In the genomic region with DNA sequence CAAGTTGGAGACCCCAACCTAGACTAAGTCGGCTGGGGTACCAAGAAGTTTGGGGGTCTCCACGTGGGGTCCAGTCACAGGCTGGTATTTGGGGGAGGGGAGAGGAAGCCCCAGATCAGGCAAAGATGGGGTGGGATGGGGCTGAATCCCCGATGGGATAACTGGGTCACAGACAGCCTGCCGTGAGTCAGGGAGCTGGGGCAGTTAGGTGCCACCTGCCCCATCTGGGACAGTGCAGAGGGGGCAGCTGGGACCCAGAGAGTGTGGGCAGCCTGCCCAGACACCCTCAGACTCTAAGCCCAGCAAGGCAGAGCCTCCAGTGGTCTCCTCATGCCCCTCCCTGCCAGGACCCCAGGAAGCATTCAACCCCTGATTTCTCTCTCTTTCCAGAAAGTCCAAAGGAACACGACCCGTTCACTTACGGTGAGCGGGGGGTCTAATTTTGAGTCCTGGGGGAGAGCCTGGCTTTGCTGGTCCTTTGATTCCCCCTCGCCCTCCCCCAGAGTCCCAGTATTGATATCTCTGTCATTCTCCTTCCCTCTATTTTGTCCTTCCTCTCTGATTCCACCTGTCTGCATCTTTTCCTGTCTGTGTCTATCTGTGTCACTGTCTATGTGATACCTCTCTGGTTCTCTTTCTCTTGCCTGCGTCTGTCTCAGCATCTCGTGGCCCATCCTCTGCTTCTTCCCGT, we compare ENCODE assay signal across 9 cellular contexts. TPM values are rescaled to one million over a fixed set of nuclear protein-coding genes. Genes with fewer than 3 reads are reported as not detected.
DNase-seq lines count a peak whose midpoint lies in the region; ATAC-seq and TF ChIP-seq lines count a peak whose summit lies in the region.
"Had no signal": no experiment of that assay in that cellular context is flagged by ENCODE, and none has a peak within 500 bp of the region (broad histone marks: within the 10 kb centered on the region; RNA-seq: fewer than 3 reads in every experiment).

No MANE protein-coding gene starts in this region.

- H3K27ac Mint-ChIP-seq in activated naive CD8-positive, alpha-beta T cell treated with anti-CD3 and anti-CD28 coated beads, Interleukin-2, amount 10 ng/mL, durations not matched to agents 7 days and 5 days, result no peak overlapping the region
- no peak overlapping the region for H3K27ac Mint-ChIP-seq in activated CD8-positive, alpha-beta T cell treated with anti-CD3 and anti-CD28 coated beads for 36 hours

- no peaks in the 10 kb centered on the region for H3K27me3 ChIP-seq in liver (ENCODE audit: control insufficient read depth in 4 of 4, insufficient read depth in 4 of 4, low read length in 3 of 4)

- ATAC-seq in activated naive CD8-positive, alpha-beta T cell treated with anti-CD3 and anti-CD28 coated beads, Interleukin-2, amount 10 ng/mL, durations not matched to agents 7 days and 5 days (ENCODE audit: low read depth), result no peak
- no peak for ATAC-seq in activated CD8-positive, alpha-beta T cell treated with anti-CD3 and anti-CD28 coated beads for 36 hours

- H3K9me3 ChIP-seq in ES-I3 (ENCODE audit: control insufficient read depth, insufficient read depth, low read length) (no peaks in the 10 kb centered on the region), liver (ENCODE audit: control insufficient read depth in 4 of 4, low read length in 3 of 4) (no peaks in the 10 kb centered on the region)

- H3K36me3 ChIP-seq in ES-I3 (ENCODE audit: insufficient read depth, low read length) (no peaks in the 10 kb centered on the region), liver (ENCODE audit: control insufficient read depth in 4 of 4, insufficient read depth in 3 of 4, low read depth in 1 of 4, low read length in 3 of 4) (no peaks in the 10 kb centered on the region)

- TF ChIP-seq CTCF in liver (IDR thresholded peaks at IDR 0.05; ENCODE audit: low read depth, low read length, missing input control), result no peak
- no peak for TF ChIP-seq CTCF in activated CD8-positive, alpha-beta T cell treated with anti-CD3 and anti-CD28 coated beads for 36 hours (IDR thresholded peaks at IDR 0.05)

- H3K27me3 Mint-ChIP-seq in activated naive CD8-positive, alpha-beta T cell treated with anti-CD3 and anti-CD28 coated beads, Interleukin-2, amount 10 ng/mL, durations not matched to agents 7 days and 5 days, result peaks cover 12% of the 10 kb centered on the region
- H3K27me3 Mint-ChIP-seq in activated CD8-positive, alpha-beta T cell treated with anti-CD3 and anti-CD28 coated beads for 36 hours, result peaks cover 7% of the 10 kb centered on the region

- peak overlapping the region; percentile 35; the same call in 1 of the 2 replicates for H3K9ac ChIP-seq in ES-I3 (ENCODE audit: low read depth, low read length)
- H3K9ac ChIP-seq in liver (ENCODE audit: low read depth in 1 of 2, low read length in 2 of 2), result peak overlapping the region; percentile 78 to 79

- no peaks in the 10 kb centered on the region for H3K36me3 Mint-ChIP-seq in activated naive CD8-positive, alpha-beta T cell treated with anti-CD3 and anti-CD28 coated beads, Interleukin-2, amount 10 ng/mL, durations not matched to agents 7 days and 5 days
- no peaks in the 10 kb centered on the region for H3K36me3 Mint-ChIP-seq in activated CD8-positive, alpha-beta T cell treated with anti-CD3 and anti-CD28 coated beads for 36 hours (ENCODE audit: low read depth)

- intact Hi-C loops in activated CD8-positive, alpha-beta T cell treated with anti-CD3 and anti-CD28 coated beads for 36 hours (cut with micrococcal nuclease), result loop anchor here (5.0 to 10.0 kb wide), 2 partner anchors 72 to 124 kb away; partner anchors contain the start of gene USF2

- H3K4me1 ChIP-seq in ES-I3 (ENCODE audit: insufficient read depth, low read length) (peaks cover 28% of the 10 kb centered on the region), liver (ENCODE audit: control insufficient read depth in 4 of 4, insufficient read depth in 4 of 4, low read length in 3 of 4) (peaks cover 16 to 52% (median 38%) of the 10 kb centered on the region in 4 donors)

- CTCF ChIA-PET in activated CD8-positive, alpha-beta T cell treated with anti-CD3 and anti-CD28 coated beads for 36 hours (lab: Charles Lee), result interaction anchor here (1.0 to 3.9 kb wide), 9 partner anchors 14 to 301 kb away, joined by 3 to 57 read pairs (median 7); partner anchors contain the start of gene FXYD5

- peaks cover 22% of the 10 kb centered on the region for H3K4me1 Mint-ChIP-seq in activated naive CD8-positive, alpha-beta T cell treated with anti-CD3 and anti-CD28 coated beads, Interleukin-2, amount 10 ng/mL, durations not matched to agents 7 days and 5 days
- peaks cover 36% of the 10 kb centered on the region for H3K4me1 Mint-ChIP-seq in activated CD8-positive, alpha-beta T cell treated with anti-CD3 and anti-CD28 coated beads for 36 hours (ENCODE audit: low read depth)

- 33% methylated on average over 12 of the region's 12 CpGs for WGBS in liver

- POLR2A ChIA-PET in activated naive CD8-positive, alpha-beta T cell treated with anti-CD3 and anti-CD28 coated beads, Interleukin-2, amount 10 ng/mL, durations not matched to agents 7 days and 5 days (lab: Charles Lee), result interaction anchor here (0.9 to 1.9 kb wide), 3 partner anchors 14 to 128 kb away, joined by 3 to 16 read pairs (median 4); partner anchors contain the start of gene FXYD5
- POLR2A ChIA-PET in activated CD8-positive, alpha-beta T cell treated with anti-CD3 and anti-CD28 coated beads for 36 hours (lab: Charles Lee), result no interaction called here

- peak overlapping the region; percentile 64 for H3K4me3 Mint-ChIP-seq in activated naive CD8-positive, alpha-beta T cell treated with anti-CD3 and anti-CD28 coated beads, Interleukin-2, amount 10 ng/mL, durations not matched to agents 7 days and 5 days
- H3K4me3 Mint-ChIP-seq in activated CD8-positive, alpha-beta T cell treated with anti-CD3 and anti-CD28 coated beads for 36 hours, result no peak overlapping the region

- H3K4me3 ChIP-seq in liver (ENCODE audit: low read depth in 1 of 3, low read length in 3 of 3), result peak overlapping the region; percentile 50 to 68 (median 51)
- peak overlapping the region in 3 of 7 experiments; percentile 16 to 34 (median 17) for H3K4me3 ChIP-seq in skin epidermis

- H3K9me3 Mint-ChIP-seq in activated naive CD8-positive, alpha-beta T cell treated with anti-CD3 and anti-CD28 coated beads, Interleukin-2, amount 10 ng/mL, durations not matched to agents 7 days and 5 days, result no peaks in the 10 kb centered on the region
- H3K9me3 Mint-ChIP-seq in activated CD8-positive, alpha-beta T cell treated with anti-CD3 and anti-CD28 coated beads for 36 hours, result no peaks in the 10 kb centered on the region

- H3K27ac ChIP-seq in liver (ENCODE audit: low read depth in 1 of 2, low read length in 2 of 2), result peak overlapping the region; percentile 97 to 99
- peak overlapping the region in 16 of 21 experiments; percentile 27 to 93 (median 67) for H3K27ac ChIP-seq in skin epidermis

- no peak for DNase-seq in activated naive CD8-positive, alpha-beta T cell treated with anti-CD3 and anti-CD28 coated beads, Interleukin-2, amount 10 ng/mL, durations not matched to agents 7 days and 5 days
- no peak for DNase-seq in hypothalamus (lab: John Stamatoyannopoulos, UW)
- DNase-seq in activated CD8-positive, alpha-beta T cell treated with anti-CD3 and anti-CD28 coated beads for 36 hours, result no peak
- DNase-seq in AG08396 (ENCODE audit: low spot score), result no peak
- DNase-seq in cerebellar nuclear complex (lab: John Stamatoyannopoulos, UW), result no peak

- no peak for TF ChIP-seq RAD21 in liver (IDR thresholded peaks at IDR 0.05)

TF ChIP-seq in liver, 16 proteins besides CTCF, POLR2A, EP300 and RAD21 (continues in another document):
- no peak for TF ChIP-seq YY1 (IDR thresholded peaks at IDR 0.05)
- no peak for TF ChIP-seq RXRA (IDR thresholded peaks at IDR 0.05)
- no peak for TF ChIP-seq GABPA (IDR thresholded peaks at IDR 0.05 in 1 of 2, conservative IDR thresholded peaks at IDR 0.05 in 1 of 2)
- TF ChIP-seq HNF4G (IDR thresholded peaks at IDR 0.05), result no peak
- no peak for TF ChIP-seq ZBTB33 (IDR thresholded peaks at IDR 0.05)

RNA-seq across cellular contexts. Expression of gene FXYD1, which starts 1.7 kb away (rescaled TPM):
- total RNA-seq in activated naive CD8-positive, alpha-beta T cell treated with anti-CD3 and anti-CD28 coated beads, Interleukin-2, amount 10 ng/mL, durations not matched to agents 7 days and 5 days, result not detected
- 10 to 100 TPM; 18.7 to 20.3 TPM for total RNA-seq in liver
- polyA plus RNA-seq in liver, result 100 to 1,000 TPM; 123 to 146 TPM
- total RNA-seq in activated CD8-positive, alpha-beta T cell treated with anti-CD3 and anti-CD28 coated beads for 36 hours, result 1 to 10 TPM in 1 of 2 experiments, not detected in 1; 1.9 TPM
- total RNA-seq: HT1080 had no signal

RNA-seq across cellular contexts. Expression of gene FXYD7, which starts 2.7 kb away (rescaled TPM):
- total RNA-seq in activated naive CD8-positive, alpha-beta T cell treated with anti-CD3 and anti-CD28 coated beads, Interleukin-2, amount 10 ng/mL, durations not matched to agents 7 days and 5 days, result 1 to 10 TPM; 5.3 to 6.5 TPM
- total RNA-seq in liver, result under 1 TPM in 1 of 2 donors, not detected in 1; 0.08 TPM
- under 1 TPM in 1 of 2 donors, not detected in 1; 0.09 TPM for polyA plus RNA-seq in liver
- total RNA-seq in activated CD8-positive, alpha-beta T cell treated with anti-CD3 and anti-CD28 coated beads for 36 hours, result under 1 TPM in 1 of 2 experiments, not detected in 1; 0.38 TPM

RNA-seq across cellular contexts. Expression of gene LGI4, which starts 5.5 kb away (rescaled TPM):
- total RNA-seq in activated naive CD8-positive, alpha-beta T cell treated with anti-CD3 and anti-CD28 coated beads, Interleukin-2, amount 10 ng/mL, durations not matched to agents 7 days and 5 days, result under 1 TPM; 0.28 to 0.44 TPM
- 1 to 10 TPM; 1.1 to 1.2 TPM for total RNA-seq in liver
- polyA plus RNA-seq in liver, result 1 to 10 TPM in 1 of 2 donors, under 1 TPM in 1; 0.18 to 1.5 TPM
- total RNA-seq in activated CD8-positive, alpha-beta T cell treated with anti-CD3 and anti-CD28 coated beads for 36 hours, result under 1 TPM; 0.25 to 0.27 TPM
- total RNA-seq: HT1080 had no signal

RNA-seq across cellular contexts. Expression of gene FXYD5, which starts 14.2 kb away (rescaled TPM):
- total RNA-seq in activated naive CD8-positive, alpha-beta T cell treated with anti-CD3 and anti-CD28 coated beads, Interleukin-2, amount 10 ng/mL, durations not matched to agents 7 days and 5 days, result 100 to 1,000 TPM; 353 to 360 TPM
- 1 to 10 TPM; 2.2 to 2.8 TPM for total RNA-seq in liver
- 10 to 100 TPM; 11.8 to 22.0 TPM for polyA plus RNA-seq in liver
- total RNA-seq in activated CD8-positive, alpha-beta T cell treated with anti-CD3 and anti-CD28 coated beads for 36 hours, result 100 to 1,000 TPM; 225 to 241 TPM

RNA-seq across cellular contexts. Expression of gene FXYD3, which starts 24.7 kb away (rescaled TPM):
- not detected for total RNA-seq in activated naive CD8-positive, alpha-beta T cell treated with anti-CD3 and anti-CD28 coated beads, Interleukin-2, amount 10 ng/mL, durations not matched to agents 7 days and 5 days
- not detected for total RNA-seq in liver
- polyA plus RNA-seq in liver, result under 1 TPM; 0.32 to 0.45 TPM
- total RNA-seq in activated CD8-positive, alpha-beta T cell treated with anti-CD3 and anti-CD28 coated beads for 36 hours, result not detected
- total RNA-seq: HT1080 had no signal

Comparison
In these comparisons a context has a peak if more than half of its experiments do, and no peak if none do; other contexts are left out.
1. RNA of gene FXYD1, which starts 1.7 kb away (total RNA-seq): 18.7 to 20.3 TPM in liver; 1.9 TPM in activated CD8-positive, alpha-beta T cell treated with anti-CD3 and anti-CD28 coated beads for 36 hours and not detected in activated naive CD8-positive, alpha-beta T cell treated with anti-CD3 and anti-CD28 coated beads, Interleukin-2, amount 10 ng/mL, durations not matched to agents 7 days and 5 days; every median in the first group is over 4 times any median in the second.
2. RNA of gene FXYD7, which starts 2.7 kb away (total RNA-seq): 5.3 to 6.5 TPM in activated naive CD8-positive, alpha-beta T cell treated with anti-CD3 and anti-CD28 coated beads, Interleukin-2, amount 10 ng/mL, durations not matched to agents 7 days and 5 days; 0.38 TPM in activated CD8-positive, alpha-beta T cell treated with anti-CD3 and anti-CD28 coated beads for 36 hours and 0.08 TPM in liver; every median in the first group is over 4 times any median in the second.